In the genomic region with DNA sequence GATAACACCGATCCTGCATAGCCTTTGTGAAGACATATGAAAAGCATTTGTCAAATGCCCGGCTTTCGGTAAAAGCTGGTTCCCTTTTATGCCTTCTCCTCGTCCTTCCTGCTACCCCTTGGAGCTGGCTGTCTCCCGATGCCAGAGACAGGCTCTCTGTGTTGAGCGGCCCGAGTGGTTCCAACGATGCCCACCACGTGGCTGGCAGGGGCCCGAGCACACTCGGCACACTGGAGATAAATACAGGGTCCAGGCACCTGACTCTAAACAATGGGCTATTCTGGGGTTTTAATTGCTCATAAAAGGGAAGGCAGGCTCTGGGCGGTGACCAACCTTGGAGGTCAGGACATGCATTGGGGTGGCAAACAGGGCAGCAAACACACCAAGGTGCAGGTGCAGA, we compare ENCODE assay signal across 24 cellular contexts.
"Had no signal": no experiment of that assay in that cellular context is flagged by ENCODE, and none has a peak within 500 bp of the region (broad histone marks: within the 10 kb centered on the region; RNA-seq: fewer than 3 reads in every experiment).

No MANE protein-coding gene starts in this region.

- FAIRE-seq: keratinocyte, small intestine had no signal

- H3K36me3 ChIP-seq: breast epithelium, neutrophil, sigmoid colon, thyroid gland, upper lobe of left lung had no signal

- DNase-seq: activated CD4-positive, alpha-beta T cell treated with anti-CD3 and anti-CD28 coated beads for 1 hour; activated CD4-positive, alpha-beta T cell treated with anti-CD3 and anti-CD28 coated beads, Interleukin-2, amount 10 ng/mL, durations not matched to agents 7 days and 5 days; activated CD8-positive, alpha-beta T cell treated with anti-CD3 and anti-CD28 coated beads for 36 hours; activated gamma-delta T cell treated with Interleukin-2 at 50 U/mL for 16 hours; activated naive CD4-positive, alpha-beta T cell treated with anti-CD3 and anti-CD28 coated beads, Interleukin-2, amount 50 U/mL, for 16 hours; activated T-cell treated with anti-CD3 and anti-CD28 coated beads, Interleukin-2, amount 50 U/mL, for 4 hours; endodermal cell; foreskin fibroblast; hippocampal formation; mesendoderm; psoas muscle; sigmoid colon; small intestine; stimulated activated CD4-positive, alpha-beta T cell treated with anti-CD3 and anti-CD28 coated beads, Interleukin-4, amount 100 ng/mL, for 24 hours; stimulated activated naive CD8-positive, alpha-beta T cell treated with anti-CD3 and anti-CD28 coated beads, Interleukin-15, amount 100 ng/mL, for 72 hours; T-helper 2 cell; thyroid gland; upper lobe of left lung had no signal

- H3K4me1 ChIP-seq: breast epithelium, psoas muscle, upper lobe of left lung had no signal

- ATAC-seq: activated CD8-positive, alpha-beta T cell treated with anti-CD3 and anti-CD28 coated beads for 36 hours; activated T-cell treated with anti-CD3 and anti-CD28 coated beads, Interleukin-2, amount 50 U/mL, for 4 hours; activated T-helper 17 cell treated with anti-CD3 and anti-CD28 coated beads, Interleukin-2, amount 50 U/mL, for 72 hours; esophagus mucosa; psoas muscle; stimulated activated memory B cell treated with anti-CD40 and anti-IgM and Interleukin-4, amounts not matched to agents 10 μg/mL and 1 μg/mL and 100 μg/mL, for 72 hours; stimulated activated naive CD8-positive, alpha-beta T cell treated with anti-CD3 and anti-CD28 coated beads, Interleukin-15, amount 100 ng/mL, for 72 hours had no signal

- H3K27me3 ChIP-seq: breast epithelium, neutrophil, sigmoid colon, thyroid gland, upper lobe of left lung had no signal

- H3K9me3 ChIP-seq: breast epithelium, neutrophil, psoas muscle, sigmoid colon, thyroid gland, upper lobe of left lung had no signal

- H3K4me3 ChIP-seq: breast epithelium, psoas muscle, sigmoid colon, thyroid gland, upper lobe of left lung had no signal

- H3K27ac ChIP-seq: breast epithelium, neutrophil, psoas muscle, sigmoid colon, thyroid gland, upper lobe of left lung had no signal
